1 cellular context compared by ENCODE assay signal in the genomic region with DNA sequence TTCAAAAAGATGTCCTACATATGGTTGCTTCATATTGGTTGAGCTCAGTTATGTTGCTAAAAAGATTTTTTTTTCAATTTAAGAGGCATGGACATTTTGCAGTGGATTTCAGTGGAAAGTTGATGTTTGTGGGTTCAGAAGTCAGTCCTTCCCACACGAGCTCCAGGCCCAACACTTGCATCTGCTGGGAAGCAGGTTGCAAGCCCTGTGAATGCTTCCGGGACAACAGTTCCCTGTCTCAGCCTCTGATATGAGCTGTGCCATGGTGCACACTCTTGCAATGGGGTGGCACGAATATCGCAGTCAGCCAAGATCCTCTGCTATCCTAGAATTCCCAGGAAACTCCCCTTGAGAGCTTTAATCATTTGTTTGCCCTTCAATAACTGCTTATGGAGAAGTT.
TF ChIP-seq lines count a peak whose summit lies in the region.

No MANE protein-coding gene starts in this region.

TF ChIP-seq in SK-N-SH, 30 proteins besides CTCF, POLR2A, EP300 and RAD21:
- TF ChIP-seq JUND (IDR thresholded peaks at IDR 0.05) (no peak), TAF1 (IDR thresholded peaks at IDR 0.05; ENCODE audit: borderline replicate concordance, low read depth, low read length) (no peak), RXRA (IDR thresholded peaks at IDR 0.05; ENCODE audit: borderline replicate concordance, low read depth) (no peak), EZH2phosphoT487 (IDR thresholded peaks at IDR 0.05; ENCODE audit: borderline replicate concordance, low read depth) (no peak), NFIC (IDR thresholded peaks at IDR 0.05; ENCODE audit: borderline replicate concordance) (no peak), SMC3 (IDR thresholded peaks at IDR 0.05; ENCODE audit: low read depth, low read length) (no peak)
